Comparison of ENCODE assay signal across 15 cellular contexts in genomic region chr9:86822006-86822405, GRCh38.
DNase-seq lines count a peak whose midpoint lies in the region; ATAC-seq and TF ChIP-seq lines count a peak whose summit lies in the region.
"Had no signal": no experiment of that assay in that cellular context is flagged by ENCODE, and none has a peak within 500 bp of the region (broad histone marks: within the 10 kb centered on the region; RNA-seq: fewer than 3 reads in every experiment).

No MANE protein-coding gene starts in this region.

- no peak overlapping the region for H3K4me3 Mint-ChIP-seq in chondrocyte (ENCODE audit: unreplicated experiment)
- H3K4me3 Mint-ChIP-seq: CD4-positive, alpha-beta memory T cell; IgD-negative memory B cell had no signal

- H3K36me3 ChIP-seq in Karpas-422 (ENCODE audit: insufficient read depth, low read length): no peaks in the 10 kb centered on the region
- no peaks in the 10 kb centered on the region for H3K36me3 ChIP-seq in muscle layer of duodenum (ENCODE audit: control insufficient read depth in 1 of 2, insufficient read depth in 2 of 2, low read length in 2 of 2)
- H3K36me3 ChIP-seq in skeletal muscle satellite cell (ENCODE audit: insufficient read depth, low read length): no peaks in the 10 kb centered on the region
- H3K36me3 ChIP-seq: BE2C, HAP-1 had no signal

- H4K20me1 ChIP-seq in Karpas-422 (ENCODE audit: insufficient read depth, low read depth, low read length): no peaks in the 10 kb centered on the region

- H3K9me2 ChIP-seq in Karpas-422 (replicated peaks; ENCODE audit: insufficient read depth, low read length): no peaks in the 10 kb centered on the region

- H3K36me3 Mint-ChIP-seq in chondrocyte (ENCODE audit: low read depth): no peaks in the 10 kb centered on the region
- H3K36me3 Mint-ChIP-seq: CD4-positive, alpha-beta memory T cell; IgD-negative memory B cell had no signal

- H3K9ac ChIP-seq in Karpas-422 (ENCODE audit: low read length) (no peak overlapping the region), skeletal muscle satellite cell (ENCODE audit: low read depth, low read length) (no peak overlapping the region)

- H3K27ac ChIP-seq in Karpas-422 (ENCODE audit: low read length) (no peak overlapping the region), muscle layer of duodenum (ENCODE audit: low read length) (peak overlapping the region; percentile 19)
- H3K27ac ChIP-seq: C4-2B had no signal

- peak overlapping the region; percentile 85 for H3K27ac Mint-ChIP-seq in chondrocyte (ENCODE audit: unreplicated experiment)
- H3K27ac Mint-ChIP-seq: CD4-positive, alpha-beta memory T cell had no signal

- H3K4me1 Mint-ChIP-seq in chondrocyte (ENCODE audit: low read depth): peaks cover 25% of the 10 kb centered on the region
- H3K4me1 Mint-ChIP-seq: CD4-positive, alpha-beta memory T cell; IgD-negative memory B cell had no signal

- H3K4me1 ChIP-seq in Karpas-422 (ENCODE audit: low read length) (no peaks in the 10 kb centered on the region), muscle layer of duodenum (ENCODE audit: control insufficient read depth in 1 of 2, insufficient read depth in 2 of 2, low read length in 2 of 2) (no peaks in the 10 kb centered on the region), skeletal muscle satellite cell (ENCODE audit: control insufficient read depth, insufficient read depth, low read length) (peaks cover 14% of the 10 kb centered on the region)
- H3K4me1 ChIP-seq: BE2C, HAP-1 had no signal

- H2AFZ ChIP-seq in Karpas-422 (ENCODE audit: low read length): no peak overlapping the region

- no peaks in the 10 kb centered on the region for H3K79me2 ChIP-seq in Karpas-422 (ENCODE audit: low read length)

- DNase-seq in Karpas-422 (peak; percentile 35), chondrocyte (ENCODE audit: low spot score) (no peak)
- no peak for DNase-seq in activated CD8-positive, alpha-beta memory T cell treated with anti-CD3 and anti-CD28 coated beads, Interleukin-2, amount 50 U/mL, for 4 hours
- DNase-seq: BE2C; CD4-positive, alpha-beta memory T cell; DMS153; DMS79 treated with DMSO at 0.1 percent for 48 hours; EL had no signal

- H3K4me2 ChIP-seq in Karpas-422 (ENCODE audit: low read depth, low read length, poor library complexity, severe bottlenecking) (no peak overlapping the region), skeletal muscle satellite cell (ENCODE audit: low read length) (peak overlapping the region; percentile 51)

- H3K9me3 ChIP-seq in Karpas-422 (ENCODE audit: low read length) (no peaks in the 10 kb centered on the region), muscle layer of duodenum (ENCODE audit: control insufficient read depth in 1 of 2, low read length in 2 of 2) (no peaks in the 10 kb centered on the region), skeletal muscle satellite cell (replicated peaks; ENCODE audit: low read length) (no peaks in the 10 kb centered on the region)
- H3K9me3 ChIP-seq: BE2C, HAP-1 had no signal

- TF ChIP-seq CTCF in chondrocyte (IDR thresholded peaks at IDR 0.05): no peak

- no peak overlapping the region for H3K4me3 ChIP-seq in Karpas-422 (ENCODE audit: low read length)
- H3K4me3 ChIP-seq in muscle layer of duodenum (ENCODE audit: low read depth in 1 of 2, low read length in 2 of 2): no peak overlapping the region
- no peak overlapping the region for H3K4me3 ChIP-seq in skeletal muscle satellite cell (ENCODE audit: low read length)
- H3K4me3 ChIP-seq: HAP-1 had no signal

- H3K27me3 ChIP-seq in Karpas-422 (ENCODE audit: low read length): no peaks in the 10 kb centered on the region
- no peaks in the 10 kb centered on the region for H3K27me3 ChIP-seq in muscle layer of duodenum (ENCODE audit: low read depth, low read length)
- no peaks in the 10 kb centered on the region for H3K27me3 ChIP-seq in skeletal muscle satellite cell (ENCODE audit: control insufficient read depth, insufficient read depth, low read length)
- H3K27me3 ChIP-seq: BE2C had no signal

- H3K9me3 Mint-ChIP-seq in chondrocyte (ENCODE audit: low read depth): peaks cover 4% of the 10 kb centered on the region

- H3K27me3 Mint-ChIP-seq in chondrocyte (ENCODE audit: low read depth): no peaks in the 10 kb centered on the region

- ATAC-seq in HG03108 (IDR thresholded peaks at IDR 0.05; ENCODE audit: unreplicated experiment) (no peak), HG03159 (IDR thresholded peaks at IDR 0.05; ENCODE audit: unreplicated experiment) (no peak)
